Comparison of ENCODE assay signal across 18 cellular contexts in genomic region chr3:128367726-128368125, GRCh38.
DNase-seq lines count a peak whose midpoint lies in the region; ATAC-seq, FAIRE-seq and TF ChIP-seq lines count a peak whose summit lies in the region.
"Had no signal": no experiment of that assay in that cellular context is flagged by ENCODE, and none has a peak within 500 bp of the region (broad histone marks: within the 10 kb centered on the region; RNA-seq: fewer than 3 reads in every experiment).

No MANE protein-coding gene starts in this region.

- no peak overlapping the region for H2BK5ac ChIP-seq in neuronal stem cell (ENCODE audit: low read length)

- H3K27ac ChIP-seq in neuronal stem cell (replicated peaks; ENCODE audit: low read length) = no peak overlapping the region

- no peaks in the 10 kb centered on the region for H3K79me1 ChIP-seq in neuronal stem cell (ENCODE audit: low read depth, low read length)

- H3K4me3 ChIP-seq in neuronal stem cell (ENCODE audit: low read length in 2 of 2) = no peak overlapping the region
- H3K4me3 ChIP-seq: prostate gland, suprapubic skin had no signal

- no peaks in the 10 kb centered on the region for H3K9me3 ChIP-seq in neuronal stem cell (replicated peaks in 1 of 2; ENCODE audit: control insufficient read depth in 2 of 2, insufficient read depth in 1 of 2, low read depth in 1 of 2, low read length in 2 of 2)
- H3K9me3 ChIP-seq: prostate gland, suprapubic skin had no signal

- peaks cover 6% of the 10 kb centered on the region for H3K4me1 Mint-ChIP-seq in chondrocyte (ENCODE audit: low read depth)
- no peaks in the 10 kb centered on the region for H3K4me1 Mint-ChIP-seq in T-helper 2 cell treated with Interferon-gamma antibody and Interleukin-4, amounts not matched to agents 5 μg/mL and 100 μg/mL, for 36 hours (ENCODE audit: low read depth)

- H2AK5ac ChIP-seq in neuronal stem cell (ENCODE audit: low read depth, low read length) = no peak overlapping the region

- no peak overlapping the region for H3K23ac ChIP-seq in neuronal stem cell (ENCODE audit: low read depth, low read length, poor library complexity)

- H3K4ac ChIP-seq in neuronal stem cell (ENCODE audit: low read length) = no peak overlapping the region

- no peaks in the 10 kb centered on the region for H3K27me3 ChIP-seq in neuronal stem cell (ENCODE audit: control insufficient read depth in 3 of 3, insufficient read depth in 3 of 3, low read depth in 1 of 3, low read length in 3 of 3)
- H3K27me3 ChIP-seq: suprapubic skin had no signal

- no peak overlapping the region for H2BK120ac ChIP-seq in neuronal stem cell (ENCODE audit: low read depth, low read length)

- H2BK15ac ChIP-seq in neuronal stem cell (ENCODE audit: low read length) = no peak overlapping the region

- H3K27ac Mint-ChIP-seq in chondrocyte (ENCODE audit: unreplicated experiment) = no peak overlapping the region
- H3K27ac Mint-ChIP-seq in T-helper 2 cell treated with Interferon-gamma antibody and Interleukin-4, amounts not matched to agents 5 μg/mL and 100 μg/mL, for 36 hours = no peak overlapping the region
- H3K27ac Mint-ChIP-seq: activated CD8-positive, alpha-beta T cell treated with anti-CD3 and anti-CD28 coated beads, Interleukin-2, amount 10 ng/mL, durations not matched to agents 7 days and 5 days; activated T-helper 2 cell treated with anti-CD3 and anti-CD28 coated beads, Interferon-gamma antibody, Interleukin-2, Interleukin-4, amounts not matched to agents 10 μg/mL and 5 μg/mL and 100 μg/mL, durations not matched to agents 14 hours and 24 hours and 36 hours had no signal

- H3K14ac ChIP-seq in neuronal stem cell (ENCODE audit: low read length) = no peak overlapping the region

- ATAC-seq in GM19463 (IDR thresholded peaks at IDR 0.05; ENCODE audit: unreplicated experiment) = no peak
- ATAC-seq: activated CD8-positive, alpha-beta T cell treated with anti-CD3 and anti-CD28 coated beads, Interleukin-2, amount 10 ng/mL, durations not matched to agents 7 days and 5 days; naive thymus-derived CD4-positive, alpha-beta T cell had no signal

- H3K36me3 Mint-ChIP-seq in chondrocyte (ENCODE audit: low read depth) = peaks cover 7% of the 10 kb centered on the region
- H3K36me3 Mint-ChIP-seq in T-helper 2 cell treated with Interferon-gamma antibody and Interleukin-4, amounts not matched to agents 5 μg/mL and 100 μg/mL, for 36 hours (ENCODE audit: low read depth) = no peaks in the 10 kb centered on the region

- no peaks in the 10 kb centered on the region for H3K27me3 Mint-ChIP-seq in chondrocyte (ENCODE audit: low read depth)
- no peaks in the 10 kb centered on the region for H3K27me3 Mint-ChIP-seq in T-helper 2 cell treated with Interferon-gamma antibody and Interleukin-4, amounts not matched to agents 5 μg/mL and 100 μg/mL, for 36 hours (ENCODE audit: low read depth)
- H3K27me3 Mint-ChIP-seq: CD4-positive, CD25-positive, alpha-beta regulatory T cell; naive thymus-derived CD4-positive, alpha-beta T cell had no signal

- no peak overlapping the region for H3K4me3 Mint-ChIP-seq in chondrocyte (ENCODE audit: unreplicated experiment)
- H3K4me3 Mint-ChIP-seq in T-helper 2 cell treated with Interferon-gamma antibody and Interleukin-4, amounts not matched to agents 5 μg/mL and 100 μg/mL, for 36 hours = no peak overlapping the region
- H3K4me3 Mint-ChIP-seq: activated CD8-positive, alpha-beta T cell treated with anti-CD3 and anti-CD28 coated beads, Interleukin-2, amount 10 ng/mL, durations not matched to agents 7 days and 5 days; CD4-positive, CD25-positive, alpha-beta regulatory T cell; naive thymus-derived CD4-positive, alpha-beta T cell had no signal

- H4K91ac ChIP-seq in neuronal stem cell (ENCODE audit: low read depth, low read length, poor library complexity) = no peak overlapping the region

- no peak for TF ChIP-seq CTCF in chondrocyte (IDR thresholded peaks at IDR 0.05)

- H3K9me3 Mint-ChIP-seq in chondrocyte (ENCODE audit: low read depth) = no peaks in the 10 kb centered on the region
- no peaks in the 10 kb centered on the region for H3K9me3 Mint-ChIP-seq in T-helper 2 cell treated with Interferon-gamma antibody and Interleukin-4, amounts not matched to agents 5 μg/mL and 100 μg/mL, for 36 hours
- H3K9me3 Mint-ChIP-seq: activated T-helper 2 cell treated with anti-CD3 and anti-CD28 coated beads, Interferon-gamma antibody, Interleukin-2, Interleukin-4, amounts not matched to agents 10 μg/mL and 5 μg/mL and 100 μg/mL, durations not matched to agents 14 hours and 24 hours and 36 hours; CD4-positive, CD25-positive, alpha-beta regulatory T cell had no signal

- H3K4me2 ChIP-seq in neuronal stem cell (ENCODE audit: insufficient read depth, low read length, poor library complexity, severe bottlenecking) = no peak overlapping the region

- WGBS in neuronal stem cell (ENCODE audit: extremely low coverage in 2 of 2, insufficient read length in 2 of 2, insufficient replicate concordance in 1 of 2), 2 donors = no CpG with 5 or more reads among the region's 4 CpGs

- no peak overlapping the region for H4K8ac ChIP-seq in neuronal stem cell (ENCODE audit: low read depth, low read length)

- no peak overlapping the region for H3K18ac ChIP-seq in neuronal stem cell (ENCODE audit: low read length)

- no peak overlapping the region for H2AFZ ChIP-seq in neuronal stem cell (ENCODE audit: low read length)

- peak overlapping the region; percentile 24 for H3K9ac ChIP-seq in neuronal stem cell (ENCODE audit: low read depth, low read length, poor library complexity)

- peaks cover 0 to 8% of the 10 kb centered on the region in 2 donors for H3K4me1 ChIP-seq in neuronal stem cell (ENCODE audit: control insufficient read depth in 2 of 2, insufficient read depth in 1 of 2, low read depth in 1 of 2, low read length in 2 of 2)

- DNase-seq in ELR (ENCODE audit: low read depth) (peak; percentile 56), HTR-8/SVneo (ENCODE audit: insufficient read length, low spot score) (peak; percentile 45), chondrocyte (ENCODE audit: low spot score) (peak; percentile 81), neuronal stem cell (ENCODE audit: low spot score) (no peak), T-helper 1 cell (no peak), NCI-H128 (lab: John Stamatoyannopoulos, UW; ENCODE audit: unreplicated experiment) (no peak)
- DNase-seq in T-helper 2 cell treated with Interferon-gamma antibody and Interleukin-4, amounts not matched to agents 5 μg/mL and 100 μg/mL, for 36 hours (ENCODE audit: low spot score) = no peak
- DNase-seq: activated CD8-positive, alpha-beta T cell treated with anti-CD3 and anti-CD28 coated beads, Interleukin-2, amount 10 ng/mL, durations not matched to agents 7 days and 5 days; amygdala; CD4-positive, CD25-positive, alpha-beta regulatory T cell; cortex of kidney; naive thymus-derived CD4-positive, alpha-beta T cell had no signal

- peak; percentile 65 for FAIRE-seq in HTR-8/SVneo (lab: Jason Lieb, UNC)
- FAIRE-seq: G401.6, GM19239 had no signal

- no peaks in the 10 kb centered on the region for H3K36me3 ChIP-seq in neuronal stem cell (replicated peaks in 1 of 2; ENCODE audit: control insufficient read depth in 2 of 2, insufficient read depth in 2 of 2, low read length in 2 of 2)
- H3K36me3 ChIP-seq: prostate gland, suprapubic skin had no signal

- H2BK12ac ChIP-seq in neuronal stem cell (ENCODE audit: low read length) = no peak overlapping the region

Comparison
In these comparisons a context has a peak if more than half of its experiments do, and no peak if none do; other contexts are left out.
1. DNase-seq: peak in ELR (single experiment), HTR-8/SVneo (single experiment) and chondrocyte (single experiment); none in neuronal stem cell (single experiment), T-helper 1 cell (0 of 5), T-helper 2 cell treated with Interferon-gamma antibody and Interleukin-4, amounts not matched to agents 5 μg/mL and 100 μg/mL, for 36 hours (single experiment) and NCI-H128 (single experiment).